25 cellular contexts compared by ENCODE assay signal in the genomic region with DNA sequence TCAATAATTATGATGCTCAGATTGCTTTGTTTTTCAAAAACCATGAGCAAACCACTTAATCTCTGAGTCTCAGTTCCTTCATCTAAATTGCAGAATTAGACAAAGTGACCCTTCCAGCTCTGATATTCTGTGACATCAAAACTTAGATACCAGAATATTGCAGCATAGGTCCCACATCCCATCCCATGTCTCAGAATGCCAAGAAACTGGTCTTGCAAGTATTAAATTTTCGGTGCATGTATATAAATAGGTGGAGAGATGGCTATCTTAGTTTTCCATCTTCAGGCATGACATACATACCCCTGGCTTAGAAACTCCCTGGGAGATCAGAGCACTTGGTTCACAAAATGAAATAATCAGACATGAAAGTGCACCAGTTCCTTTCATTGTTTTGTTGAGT. TPM values are rescaled to one million over a fixed set of nuclear protein-coding genes. Genes with fewer than 3 reads are reported as not detected.
DNase-seq lines count a peak whose midpoint lies in the region; ATAC-seq, FAIRE-seq and TF ChIP-seq lines count a peak whose summit lies in the region.
"Had no signal": no experiment of that assay in that cellular context is flagged by ENCODE, and none has a peak within 500 bp of the region (broad histone marks: within the 10 kb centered on the region; RNA-seq: fewer than 3 reads in every experiment).

No MANE protein-coding gene starts in this region.

- no peaks in the 10 kb centered on the region for H3K9me3 ChIP-seq in PC-3 (ENCODE audit: low read length)
- H3K9me3 ChIP-seq in trophoblast cell (ENCODE audit: insufficient read depth, low read depth, low read length), result no peaks in the 10 kb centered on the region
- H3K9me3 ChIP-seq in body of pancreas, result no peaks in the 10 kb centered on the region
- H3K9me3 ChIP-seq in heart left ventricle, result no peaks in the 10 kb centered on the region
- H3K9me3 ChIP-seq: BE2C, BLaER1 had no signal

- H3K4me1 ChIP-seq in PC-3 (ENCODE audit: insufficient read depth, low read length) (no peaks in the 10 kb centered on the region), trophoblast cell (ENCODE audit: control insufficient read depth in 1 of 2, insufficient read depth in 2 of 2, low read length in 2 of 2) (peaks cover 12 to 15% of the 10 kb centered on the region in 2 experiments), body of pancreas (no peaks in the 10 kb centered on the region), heart left ventricle (peaks cover 0 to 16% (median 0%) of the 10 kb centered on the region in 12 donors)
- H3K4me1 ChIP-seq: BE2C, BLaER1 had no signal

- no peak overlapping the region for H2AK5ac ChIP-seq in trophoblast cell (ENCODE audit: low read length)

- H2AFZ ChIP-seq in PC-3 (ENCODE audit: low read length), result no peak overlapping the region
- no peak overlapping the region for H2AFZ ChIP-seq in trophoblast cell (ENCODE audit: insufficient read depth, low read length, poor library complexity)

- H3K27ac ChIP-seq in PC-3 (ENCODE audit: low read length), result no peak overlapping the region
- no peak overlapping the region for H3K27ac ChIP-seq in trophoblast cell (ENCODE audit: low read depth, low read length)
- no peak overlapping the region for H3K27ac ChIP-seq in body of pancreas
- no peak overlapping the region for H3K27ac ChIP-seq in heart left ventricle
- H3K27ac ChIP-seq: BLaER1 had no signal

- H2BK5ac ChIP-seq in trophoblast cell (ENCODE audit: low read depth, low read length, poor library complexity), result no peak overlapping the region

- H3K18ac ChIP-seq in trophoblast cell (ENCODE audit: low read length), result no peak overlapping the region

- H3K9ac ChIP-seq in PC-3 (ENCODE audit: low read length) (no peak overlapping the region), trophoblast cell (ENCODE audit: low read length) (no peak overlapping the region)
- H3K9ac ChIP-seq: BLaER1 had no signal

- H4K12ac ChIP-seq in trophoblast cell (ENCODE audit: low read depth, low read length), result no peak overlapping the region

- no peak overlapping the region for H4K91ac ChIP-seq in trophoblast cell (ENCODE audit: low read depth, low read length)

- intact Hi-C loops in PC-3 (cut with micrococcal nuclease) (no loop called here), body of pancreas (cut with DNase I) (no loop called here), heart left ventricle (cut with DNase I) (loop anchor here in 1 of 10 donors (5.0 kb wide), 1 partner anchor 71 kb away; no protein-coding TSS in a partner anchor)

- no CpG with 5 or more reads among the region's 1 CpG for WGBS in trophoblast cell (ENCODE audit: extremely low coverage, insufficient coverage, insufficient read length)
- WGBS in body of pancreas, 2 donors, result 52 to 64% methylated on average over 1 of the region's 1 CpG
- 87 to 100% (median 94%) methylated on average over 1 of the region's 1 CpG for WGBS in heart left ventricle, 4 donors

- no peak overlapping the region for H3K14ac ChIP-seq in trophoblast cell (ENCODE audit: low read length)

- H3K36me3 ChIP-seq in PC-3 (ENCODE audit: low read depth, low read length) (peaks cover 3% of the 10 kb centered on the region; the same call in 1 of the 2 replicates), trophoblast cell (ENCODE audit: control insufficient read depth in 1 of 2, insufficient read depth in 2 of 2, low read length in 2 of 2) (no peaks in the 10 kb centered on the region), body of pancreas (replicated peaks in 1 of 2; ENCODE audit: insufficient read depth in 1 of 2, low read depth in 2 of 2) (no peaks in the 10 kb centered on the region), heart left ventricle (peaks cover 0 to 10% (median 2%) of the 10 kb centered on the region in 9 donors)

- peaks cover 9% of the 10 kb centered on the region for H3K79me1 ChIP-seq in trophoblast cell (ENCODE audit: low read length)

- peak; percentile 49 for FAIRE-seq in GM19239 (lab: Jason Lieb, UNC)
- FAIRE-seq: A204.1, GM12878 had no signal

- H2BK120ac ChIP-seq in trophoblast cell (ENCODE audit: insufficient read depth, low read length, poor library complexity), result no peak overlapping the region

- no peaks in the 10 kb centered on the region for H3K79me2 ChIP-seq in PC-3 (ENCODE audit: low read length)
- H3K79me2 ChIP-seq in trophoblast cell (ENCODE audit: control insufficient read depth, insufficient read depth, low read length, poor library complexity), result no peaks in the 10 kb centered on the region

- H3K27me3 ChIP-seq in PC-3 (ENCODE audit: low read length), result no peaks in the 10 kb centered on the region
- no peaks in the 10 kb centered on the region for H3K27me3 ChIP-seq in trophoblast cell (ENCODE audit: insufficient read depth, low read length)
- H3K27me3 ChIP-seq in body of pancreas, result no peaks in the 10 kb centered on the region
- no peaks in the 10 kb centered on the region for H3K27me3 ChIP-seq in heart left ventricle
- H3K27me3 ChIP-seq: BE2C, BLaER1 had no signal

- ATAC-seq in PC-3, result no peak
- ATAC-seq in body of pancreas, result no peak
- no peak for ATAC-seq in GM19463 (IDR thresholded peaks at IDR 0.05; ENCODE audit: unreplicated experiment)
- no peak for ATAC-seq in heart left ventricle
- ATAC-seq: GM12878 had no signal

- POLR2A ChIA-PET in PC-3 (lab: Charles Lee; ENCODE audit: unreplicated experiment), result no interaction called here

- H3K4me2 ChIP-seq in PC-3 (ENCODE audit: low read length) (no peak overlapping the region), trophoblast cell (ENCODE audit: low read length) (no peak overlapping the region)
- H3K4me2 ChIP-seq: BLaER1 had no signal

- no peak for DNase-seq in GM19239 (ENCODE audit: insufficient read length, low spot score)
- peak; percentile 12 for DNase-seq in PC-3
- DNase-seq in trophoblast cell, result peak; percentile 75 to 98
- no peak for DNase-seq in body of pancreas
- no peak for DNase-seq in NOMO-1 treated with DMSO at 0.1 percent for 48 hours (lab: John Stamatoyannopoulos, UW; ENCODE audit: unreplicated experiment)
- no peak for DNase-seq in heart left ventricle
- DNase-seq: 8988T; ACHN; BE2C; C1 segment of cervical spinal cord; CD4-positive, alpha-beta memory T cell; CD4-positive, CD25-positive, alpha-beta regulatory T cell; CD8-positive, alpha-beta memory T cell; COR-L47; DMS 273 treated with DMSO at 0.1 percent for 48 hours; DMS153; DMS53; DMS79; DND-41; EL; GDM1 had no signal

- H4K8ac ChIP-seq in trophoblast cell (ENCODE audit: low read depth, low read length), result no peak overlapping the region

- H3K23ac ChIP-seq in trophoblast cell (ENCODE audit: low read length), result no peak overlapping the region

- no peak for TF ChIP-seq CTCF in PC-3 (conservative IDR thresholded peaks at IDR 0.05; ENCODE audit: low read depth, low read length)
- no peak for TF ChIP-seq CTCF in body of pancreas (IDR thresholded peaks at IDR 0.05)
- no peak for TF ChIP-seq CTCF in heart left ventricle (IDR thresholded peaks at IDR 0.05)

- H3K4ac ChIP-seq in trophoblast cell (ENCODE audit: low read depth, low read length), result no peak overlapping the region

- no TSS peak for BruUV-seq in PC-3 (replicated peaks; lab: Mats Ljungman, UMichigan)

- TF ChIP-seq POLR2A in body of pancreas (IDR thresholded peaks at IDR 0.05) (no peak), heart left ventricle (IDR thresholded peaks at IDR 0.05) (no peak)

- no peaks in the 10 kb centered on the region for H4K20me1 ChIP-seq in PC-3 (ENCODE audit: low read length)
- H4K20me1 ChIP-seq: BLaER1 had no signal

- CTCF ChIA-PET in PC-3 (lab: Charles Lee), result no interaction called here

- no peaks in the 10 kb centered on the region for H3K9me2 ChIP-seq in PC-3 (replicated peaks; ENCODE audit: low read length)

- H3K4me3 ChIP-seq in PC-3 (ENCODE audit: low read length) (no peak overlapping the region), trophoblast cell (ENCODE audit: low read depth, low read length) (no peak overlapping the region), body of pancreas (no peak overlapping the region), heart left ventricle (no peak overlapping the region)
- H3K4me3 ChIP-seq: BLaER1, GM12878 had no signal

- no peaks in the 10 kb centered on the region for H3F3A ChIP-seq in PC-3 (ENCODE audit: low read length, unreplicated experiment)

- no peak overlapping the region for H2BK12ac ChIP-seq in trophoblast cell (ENCODE audit: low read length)

RNA-seq across cellular contexts. Expression of a gene that starts 39.8 kb away (rescaled TPM):
- total RNA-seq in PC-3 (2014; rRNA removed) (48.0 and 62.5 TPM in 2 replicates), body of pancreas (10 to 100 TPM; 14.2 to 26.2 TPM), heart left ventricle (10 to 100 TPM; 11.2 to 22.0 (median 14.9) TPM)
- polyA plus RNA-seq in trophoblast cell (2013), result 28.1 and 29.2 TPM in 2 replicates
- polyA plus RNA-seq in heart left ventricle, result 10 to 100 TPM; 10.6 to 18.8 TPM

Comparison
In these comparisons a context has a peak if more than half of its experiments do, and no peak if none do; other contexts are left out.
1. DNase-seq: peak in PC-3 (single experiment) and trophoblast cell (2 of 2); none in GM19239 (single experiment), body of pancreas (0 of 4), NOMO-1 treated with DMSO at 0.1 percent for 48 hours (single experiment) and heart left ventricle (0 of 5).